9 cellular contexts compared by ENCODE assay signal in genomic region chr5:141421489-141421855, GRCh38. TPM values are rescaled to one million over a fixed set of nuclear protein-coding genes. Genes with fewer than 3 reads are reported as not detected.
A peak's percentile ranks its signal among the peaks of the same experiment; 100 is the strongest.
DNase-seq lines count a peak whose midpoint lies in the region; ATAC-seq, FAIRE-seq and TF ChIP-seq lines count a peak whose summit lies in the region.
"Had no signal": no experiment of that assay in that cellular context is flagged by ENCODE, and none has a peak within 500 bp of the region (broad histone marks: within the 10 kb centered on the region; RNA-seq: fewer than 3 reads in every experiment).

No MANE protein-coding gene starts in this region.

- FAIRE-seq in frontal cortex (lab: Jason Lieb, UNC), result no peak

- H3K9ac ChIP-seq in HUES6 (ENCODE audit: low read length) (no peak overlapping the region), Karpas-422 (ENCODE audit: low read length) (no peak overlapping the region)

- no peaks in the 10 kb centered on the region for H3K79me2 ChIP-seq in Karpas-422 (ENCODE audit: low read length)

- H3K27me3 Mint-ChIP-seq in CD4-positive, alpha-beta T cell, result peaks cover 89% of the 10 kb centered on the region
- peaks cover 36 to 61% of the 10 kb centered on the region in 2 donors for H3K27me3 Mint-ChIP-seq in natural killer cell treated with Interleukin-12 subunit alpha and Interleukin-12 subunit beta and Interleukin-15 and Interleukin-18, amount 100 ng/mL, for 72 hours

- H3K4me2 ChIP-seq in Karpas-422 (ENCODE audit: low read depth, low read length, poor library complexity, severe bottlenecking), result no peak overlapping the region

- peak overlapping the region; percentile 23 for H3K4me3 Mint-ChIP-seq in CD4-positive, alpha-beta T cell
- H3K4me3 Mint-ChIP-seq in natural killer cell treated with Interleukin-12 subunit alpha and Interleukin-12 subunit beta and Interleukin-15 and Interleukin-18, amount 100 ng/mL, for 72 hours, result peak overlapping the region; percentile 79

- H3K27ac ChIP-seq in CD4-positive, alpha-beta T cell (ENCODE audit: low read depth, low read length), result no peak overlapping the region
- H3K27ac ChIP-seq in HUES6 (ENCODE audit: low read depth, low read length) (no peak overlapping the region), dorsolateral prefrontal cortex (no peak overlapping the region), Karpas-422 (ENCODE audit: low read length) (no peak overlapping the region)

- H3K4me1 ChIP-seq in HUES6 (ENCODE audit: control insufficient read depth, insufficient read depth, low read length) (no peaks in the 10 kb centered on the region), Karpas-422 (ENCODE audit: low read length) (no peaks in the 10 kb centered on the region; the same call in 1 of the 2 replicates)

- H3K9me2 ChIP-seq in Karpas-422 (replicated peaks; ENCODE audit: insufficient read depth, low read length), result no peaks in the 10 kb centered on the region

- peak overlapping the region; percentile 68 for H3K4me3 ChIP-seq in HUES6 (ENCODE audit: low read depth, low read length)
- H3K4me3 ChIP-seq in dorsolateral prefrontal cortex, result peak overlapping the region in 36 of 59 donors; percentile 2 to 50 (median 32)
- H3K4me3 ChIP-seq in Karpas-422 (ENCODE audit: low read length), result no peak overlapping the region

- peaks cover 44% of the 10 kb centered on the region for H3K36me3 Mint-ChIP-seq in CD4-positive, alpha-beta T cell (ENCODE audit: low read depth)
- peaks cover 20% of the 10 kb centered on the region for H3K36me3 Mint-ChIP-seq in natural killer cell treated with Interleukin-12 subunit alpha and Interleukin-12 subunit beta and Interleukin-15 and Interleukin-18, amount 100 ng/mL, for 72 hours

- H3K36me3 ChIP-seq in HUES6 (ENCODE audit: control insufficient read depth, insufficient read depth, low read length) (peaks cover 3% of the 10 kb centered on the region; the same call in 1 of the 2 replicates), Karpas-422 (ENCODE audit: insufficient read depth, low read length) (peaks cover 14% of the 10 kb centered on the region)

- intact Hi-C loops in CD4-positive, alpha-beta T cell (cut with DNase I, micrococcal nuclease), result no loop called here
- intact Hi-C loops in dorsolateral prefrontal cortex (cut with DNase I), result no loop called here

- H2AFZ ChIP-seq in Karpas-422 (ENCODE audit: low read length), result no peak overlapping the region

- H3K9me3 ChIP-seq in CD4-positive, alpha-beta T cell (ENCODE audit: control insufficient read depth, low read length), result peaks cover 61% of the 10 kb centered on the region
- H3K9me3 ChIP-seq in HUES6 (ENCODE audit: control insufficient read depth, insufficient read depth, low read depth, low read length) (peaks cover 57% of the 10 kb centered on the region), Karpas-422 (ENCODE audit: low read length) (peaks cover 16% of the 10 kb centered on the region)

- H3K27ac Mint-ChIP-seq in CD4-positive, alpha-beta T cell, result no peak overlapping the region
- no peak overlapping the region for H3K27ac Mint-ChIP-seq in natural killer cell treated with Interleukin-12 subunit alpha and Interleukin-12 subunit beta and Interleukin-15 and Interleukin-18, amount 100 ng/mL, for 72 hours

- CTCF ChIA-PET in CD4-positive, alpha-beta T cell (lab: Charles Lee), result interaction anchor here (0.6 to 2.4 kb wide), 6 partner anchors 9 to 143 kb away, joined by 3 to 9 read pairs (median 6); partner anchors contain the start of genes PCDHGA10, PCDHGA5 and PCDHGB6

- peaks cover 6% of the 10 kb centered on the region for H3K4me1 Mint-ChIP-seq in CD4-positive, alpha-beta T cell (ENCODE audit: low read depth)
- H3K4me1 Mint-ChIP-seq in natural killer cell treated with Interleukin-12 subunit alpha and Interleukin-12 subunit beta and Interleukin-15 and Interleukin-18, amount 100 ng/mL, for 72 hours (ENCODE audit: low read depth in 2 of 2), result peaks cover 6 to 23% of the 10 kb centered on the region in 2 donors

- no peak for DNase-seq in CD4-positive, alpha-beta T cell
- DNase-seq in dorsolateral prefrontal cortex, result no peak
- no peak for DNase-seq in natural killer cell treated with Interleukin-12 subunit alpha and Interleukin-12 subunit beta and Interleukin-15 and Interleukin-18, amount 100 ng/mL, for 72 hours (ENCODE audit: low spot score)
- DNase-seq in Karpas-422, result no peak
- no peak for DNase-seq in NCI-H1694 (lab: John Stamatoyannopoulos, UW)
- no peak for DNase-seq in frontal cortex (ENCODE audit: low spot score in 2 of 2)

- ATAC-seq in CD4-positive, alpha-beta T cell (ENCODE audit: poor library complexity), result no peak
- ATAC-seq in natural killer cell treated with Interleukin-12 subunit alpha and Interleukin-12 subunit beta and Interleukin-15 and Interleukin-18, amount 100 ng/mL, for 72 hours, result no peak
- ATAC-seq in GM21717 (IDR thresholded peaks at IDR 0.05; ENCODE audit: unreplicated experiment), result no peak
- ATAC-seq: activated CD4-positive, CD25-positive, alpha-beta regulatory T cell treated with anti-CD3 and anti-CD28 coated beads, Interleukin-2, amount 50 U/mL, for 24 hours had no signal

- peaks cover 92% of the 10 kb centered on the region for H3K27me3 ChIP-seq in CD4-positive, alpha-beta T cell (ENCODE audit: control insufficient read depth, insufficient read depth, low read length)
- H3K27me3 ChIP-seq in HUES6 (ENCODE audit: control insufficient read depth, insufficient read depth, low read length) (peaks cover 22% of the 10 kb centered on the region), dorsolateral prefrontal cortex (peaks cover 0 to 4% (median 0%) of the 10 kb centered on the region in 45 donors), Karpas-422 (ENCODE audit: low read length) (no peaks in the 10 kb centered on the region)

- H4K20me1 ChIP-seq in Karpas-422 (ENCODE audit: insufficient read depth, low read depth, low read length), result no peaks in the 10 kb centered on the region

- peaks cover 24% of the 10 kb centered on the region for H3K9me3 Mint-ChIP-seq in CD4-positive, alpha-beta T cell
- peaks cover 7% of the 10 kb centered on the region for H3K9me3 Mint-ChIP-seq in natural killer cell treated with Interleukin-12 subunit alpha and Interleukin-12 subunit beta and Interleukin-15 and Interleukin-18, amount 100 ng/mL, for 72 hours

- no peak for TF ChIP-seq CTCF in CD4-positive, alpha-beta T cell (IDR thresholded peaks at IDR 0.05)
- no peak for TF ChIP-seq CTCF in dorsolateral prefrontal cortex (IDR thresholded peaks at IDR 0.05 in 54 of 56, conservative IDR thresholded peaks at IDR 0.05 in 2 of 56; ENCODE audit: low read depth in 1 of 56, partially characterized antibody in 56 of 56)

- POLR2A ChIA-PET in CD4-positive, alpha-beta T cell (lab: Charles Lee), result interaction anchor here (0.9 kb wide), 1 partner anchor 92 kb away, joined by 3 read pairs; no protein-coding TSS in a partner anchor

RNA-seq across cellular contexts. Expression of gene PCDHGA11, which starts 0.6 kb away (rescaled TPM):
- not detected for total RNA-seq in CD4-positive, alpha-beta T cell
- total RNA-seq in dorsolateral prefrontal cortex (10 to 100 TPM in 22 of 120 experiments, 1 to 10 TPM in 98; 3.7 to 17.2 (median 7.7) TPM), frontal cortex (10.6 TPM)
- total RNA-seq in natural killer cell treated with Interleukin-12 subunit alpha and Interleukin-12 subunit beta and Interleukin-15 and Interleukin-18, amount 100 ng/mL, for 72 hours, result under 1 TPM; 0.33 to 0.55 TPM
- total RNA-seq in Karpas-422 (2014; rRNA removed; shearing (Covaris generic); ENCODE audit: low replicate concordance), result 9.3 and 10.4 TPM in 2 replicates

RNA-seq across cellular contexts. Expression of gene PCDHGB7, which starts 4.0 kb away (rescaled TPM):
- total RNA-seq in CD4-positive, alpha-beta T cell, result not detected
- total RNA-seq in dorsolateral prefrontal cortex (10 to 100 TPM in 117 of 120 experiments, 1 to 10 TPM in 3; 7.8 to 30.9 (median 16.5) TPM), frontal cortex (10.6 TPM)
- under 1 TPM; 0.33 to 0.95 TPM for total RNA-seq in natural killer cell treated with Interleukin-12 subunit alpha and Interleukin-12 subunit beta and Interleukin-15 and Interleukin-18, amount 100 ng/mL, for 72 hours
- total RNA-seq in Karpas-422 (2014; rRNA removed; shearing (Covaris generic); ENCODE audit: low replicate concordance), result 6.3 and 10.4 TPM in 2 replicates

RNA-seq across cellular contexts. Expression of gene PCDHGA10, which starts 8.7 kb away (rescaled TPM):
- total RNA-seq in CD4-positive, alpha-beta T cell, result under 1 TPM in 1 of 2 experiments, not detected in 1; 0.08 TPM
- total RNA-seq in dorsolateral prefrontal cortex (10 to 100 TPM in 69 of 120 experiments, 1 to 10 TPM in 51; 5.8 to 20.1 (median 10.8) TPM), frontal cortex (9.8 TPM)
- 1 to 10 TPM in 1 of 2 donors, under 1 TPM in 1; 0.67 to 1.2 TPM for total RNA-seq in natural killer cell treated with Interleukin-12 subunit alpha and Interleukin-12 subunit beta and Interleukin-15 and Interleukin-18, amount 100 ng/mL, for 72 hours
- total RNA-seq in Karpas-422 (2014; rRNA removed; shearing (Covaris generic); ENCODE audit: low replicate concordance), result 8.5 and 11.2 TPM in 2 replicates

RNA-seq across cellular contexts. Expression of gene PCDHGA12, which starts 8.8 kb away (rescaled TPM):
- total RNA-seq in CD4-positive, alpha-beta T cell, result not detected
- total RNA-seq in dorsolateral prefrontal cortex (10 to 100 TPM in 113 of 120 experiments, 1 to 10 TPM in 7; 8.0 to 37.5 (median 15.4) TPM), frontal cortex (3.7 TPM)
- 1 to 10 TPM in 1 of 2 donors, under 1 TPM in 1; 0.69 to 1.4 TPM for total RNA-seq in natural killer cell treated with Interleukin-12 subunit alpha and Interleukin-12 subunit beta and Interleukin-15 and Interleukin-18, amount 100 ng/mL, for 72 hours
- total RNA-seq in Karpas-422 (2014; rRNA removed; shearing (Covaris generic); ENCODE audit: low replicate concordance), result 6.6 and 7.8 TPM in 2 replicates

RNA-seq across cellular contexts. Expression of gene PCDHGB6, which starts 13.7 kb away (rescaled TPM):
- total RNA-seq in CD4-positive, alpha-beta T cell, result under 1 TPM in 1 of 2 experiments, not detected in 1; 0.06 TPM
- 10 to 100 TPM in 55 of 120 experiments, 1 to 10 TPM in 65; 5.6 to 18.1 (median 9.7) TPM for total RNA-seq in dorsolateral prefrontal cortex
- 1 to 10 TPM in 1 of 2 donors, under 1 TPM in 1; 0.89 to 1.1 TPM for total RNA-seq in natural killer cell treated with Interleukin-12 subunit alpha and Interleukin-12 subunit beta and Interleukin-15 and Interleukin-18, amount 100 ng/mL, for 72 hours
- 5.5 and 8.8 TPM in 2 replicates for total RNA-seq in Karpas-422 (2014; rRNA removed; shearing (Covaris generic); ENCODE audit: low replicate concordance)
- total RNA-seq in frontal cortex, result 9.8 TPM
